ENCODE assay signal across 8 cellular contexts in genomic region chr12:11486623-11487444, GRCh38.
DNase-seq lines count a peak whose midpoint lies in the region; ATAC-seq and TF ChIP-seq lines count a peak whose summit lies in the region.

No MANE protein-coding gene starts in this region.

- H3K9me3 ChIP-seq in HCT116 (ENCODE audit: control insufficient read depth in 1 of 2, insufficient read depth in 1 of 2, low read depth in 1 of 2, low read length in 2 of 2) = no peaks in the 10 kb centered on the region
- H3K9me3 ChIP-seq in uterus = no peaks in the 10 kb centered on the region

- TF ChIP-seq CTCF in HCT116 (IDR thresholded peaks at IDR 0.05 in 2 of 3, conservative IDR thresholded peaks at IDR 0.05 in 1 of 3; ENCODE audit: borderline replicate concordance in 1 of 3, insufficient read depth in 1 of 3, low read depth in 2 of 3, low read length in 2 of 3) (peak; percentile 86 to 100 (median 98)), progenitor cell of endocrine pancreas (IDR thresholded peaks at IDR 0.05; ENCODE audit: unreplicated experiment) (peak; percentile 100), uterus (IDR thresholded peaks at IDR 0.05) (peak; percentile 82 to 94 (median 87))

- peak overlapping the region; percentile 28; the same call in 1 of the 2 replicates for H3K4me2 ChIP-seq in HCT116 (ENCODE audit: low read length)

- no peak for TF ChIP-seq POLR2A in HCT116 (IDR thresholded peaks at IDR 0.05; ENCODE audit: borderline replicate concordance, extremely low read depth, insufficient read depth, insufficient read length)
- TF ChIP-seq POLR2A in uterus (IDR thresholded peaks at IDR 0.05) = no peak

- H3K9me3 Mint-ChIP-seq in activated naive CD4-positive, alpha-beta T cell treated with anti-CD3 and anti-CD28 coated beads, Interleukin-2, amount 50 U/mL, for 24 hours = no peaks in the 10 kb centered on the region
- no peaks in the 10 kb centered on the region for H3K9me3 Mint-ChIP-seq in progenitor cell of endocrine pancreas (ENCODE audit: low read depth)

- no TSS peak for BruUV-seq in HCT116 (replicated peaks; lab: Mats Ljungman, UMichigan)

- peaks cover 10% of the 10 kb centered on the region for H3K4me1 Mint-ChIP-seq in activated naive CD4-positive, alpha-beta T cell treated with anti-CD3 and anti-CD28 coated beads, Interleukin-2, amount 50 U/mL, for 24 hours
- H3K4me1 Mint-ChIP-seq in progenitor cell of endocrine pancreas (ENCODE audit: low read depth) = peaks cover 2% of the 10 kb centered on the region

- RAD21 ChIA-PET in HCT116 (lab: Charles Lee; ENCODE audit: low non-redundant PET in 1 of 2, low total read pairs in 2 of 2, uncharacterized antibody in 2 of 2, unreplicated experiment in 2 of 2) = interaction anchor here in 1 of 2 experiments (1.0 to 1.4 kb wide), 3 partner anchors 259 to 715 kb away, joined by 3 read pairs; no protein-coding TSS in a partner anchor

- peaks cover 2% of the 10 kb centered on the region for H3K27me3 Mint-ChIP-seq in activated naive CD4-positive, alpha-beta T cell treated with anti-CD3 and anti-CD28 coated beads, Interleukin-2, amount 50 U/mL, for 24 hours
- peaks cover 58% of the 10 kb centered on the region for H3K27me3 Mint-ChIP-seq in progenitor cell of endocrine pancreas

- H4K20me1 ChIP-seq in HCT116 (ENCODE audit: insufficient read depth) = no peaks in the 10 kb centered on the region

- H3K4me3 Mint-ChIP-seq in activated naive CD4-positive, alpha-beta T cell treated with anti-CD3 and anti-CD28 coated beads, Interleukin-2, amount 50 U/mL, for 24 hours = no peak overlapping the region
- H3K4me3 Mint-ChIP-seq in progenitor cell of endocrine pancreas (ENCODE audit: low read depth) = no peak overlapping the region

- POLR2A ChIA-PET in HCT116 (lab: Charles Lee) = no interaction called here

- H3K36me3 ChIP-seq in HCT116 (ENCODE audit: control insufficient read depth in 1 of 2, insufficient read depth in 2 of 2, low read length in 2 of 2) (no peaks in the 10 kb centered on the region), uterus (no peaks in the 10 kb centered on the region)

- H3K27me3 ChIP-seq in HCT116 (ENCODE audit: insufficient read depth, low read length) (peaks cover 23% of the 10 kb centered on the region; the same call in 1 of the 2 replicates), uterus (no peaks in the 10 kb centered on the region)

- intact Hi-C loops in HCT116 (cut with micrococcal nuclease) (loop anchor here (1.0 to 10.0 kb wide), 6 partner anchors 259 to 1335 kb away; no protein-coding TSS in a partner anchor), head of caudate nucleus (cut with DNase I) (loop anchor here (10.0 kb wide), 1 partner anchor 722 kb away; no protein-coding TSS in a partner anchor), uterus (cut with DNase I; ENCODE audit: low total_unique reads) (loop anchor here (10.0 kb wide), 1 partner anchor 712 kb away; no protein-coding TSS in a partner anchor)

- no peak overlapping the region for H3K9ac ChIP-seq in HCT116 (ENCODE audit: low read length)

- H3K36me3 Mint-ChIP-seq in activated naive CD4-positive, alpha-beta T cell treated with anti-CD3 and anti-CD28 coated beads, Interleukin-2, amount 50 U/mL, for 24 hours = no peaks in the 10 kb centered on the region
- H3K36me3 Mint-ChIP-seq in progenitor cell of endocrine pancreas (ENCODE audit: insufficient read depth) = no peaks in the 10 kb centered on the region

- no peak overlapping the region for H3K27ac ChIP-seq in HCT116 (ENCODE audit: low read depth, low read length)
- H3K27ac ChIP-seq in uterus = no peak overlapping the region

- H2AFZ ChIP-seq in HCT116 (ENCODE audit: low read depth, low read length, poor library complexity, severe bottlenecking) = peak overlapping the region; percentile 90

- CTCF ChIA-PET in HCT116 (lab: Charles Lee) = interaction anchor here (0.6 to 4.0 kb wide), 5 partner anchors 257 to 716 kb away, joined by 3 to 67 read pairs (median 11); no protein-coding TSS in a partner anchor

- peak overlapping the region; percentile 85 for H3K27ac Mint-ChIP-seq in activated naive CD4-positive, alpha-beta T cell treated with anti-CD3 and anti-CD28 coated beads, Interleukin-2, amount 50 U/mL, for 24 hours
- H3K27ac Mint-ChIP-seq in progenitor cell of endocrine pancreas = no peak overlapping the region

- no peaks in the 10 kb centered on the region for H3K79me2 ChIP-seq in HCT116 (ENCODE audit: insufficient read depth, low read length)

- no peaks in the 10 kb centered on the region for H3K9me2 ChIP-seq in HCT116 (ENCODE audit: insufficient read depth)

- in situ Hi-C loops in G401 (cut with HindIII; ENCODE audit: low sequenced_read_pairs) = loop anchor here (25.0 kb wide), 1 partner anchor 250 kb away; no protein-coding TSS in a partner anchor

- TF ChIP-seq RAD21 in HCT116 (IDR thresholded peaks at IDR 0.05; ENCODE audit: low read depth) = peak; percentile 98

- no peak overlapping the region for H3K4me3 ChIP-seq in HCT116 (replicated peaks in 1 of 2; ENCODE audit: low read depth in 1 of 2, low read length in 2 of 2)
- no peak overlapping the region for H3K4me3 ChIP-seq in uterus

- DNase-seq in G401 (ENCODE audit: low spot score) (peak; percentile 76), HCT116 (ENCODE audit: low read depth, low spot score) (peak; percentile 83), NCI-H1105 (lab: John Stamatoyannopoulos, UW) (peak; percentile 84), SKM-1 (lab: John Stamatoyannopoulos, UW; ENCODE audit: unreplicated experiment) (peak; percentile 28), head of caudate nucleus (peak; percentile 44 to 90 (median 78)), progenitor cell of endocrine pancreas (ENCODE audit: low spot score, unreplicated experiment) (peak; percentile 73), uterus (peak; percentile 62 to 64)

- peak; percentile 93 for ATAC-seq in HCT116

- H3K4me1 ChIP-seq in HCT116 (ENCODE audit: control insufficient read depth in 1 of 2, insufficient read depth in 2 of 2, low read length in 2 of 2) = 0 out of 4 replicates have a peak, but pooled peaks cover 0 to 3% of the 10 kb centered on the region in 2 experiments
- no peaks in the 10 kb centered on the region for H3K4me1 ChIP-seq in uterus

TF ChIP-seq in HCT116, 20 proteins besides CTCF, POLR2A, EP300 and RAD21:
- TF ChIP-seq CEBPB (IDR thresholded peaks at IDR 0.05; ENCODE audit: low read depth) = no peak
- TF ChIP-seq SRF (IDR thresholded peaks at IDR 0.05; ENCODE audit: low read depth) = 0 out of 2 replicates have a peak, but pooled peaks have one; percentile 30

Comparison
In these comparisons a context has a peak if more than half of its experiments do, and no peak if none do; other contexts are left out.
1. DNase-seq: peak in every context shown above with its lines; median percentile 84 in NCI-H1105; 83 in HCT116; 78 in head of caudate nucleus; 76 in G401; 73 in progenitor cell of endocrine pancreas; 63 in uterus; 28 in SKM-1.